Comparison of ENCODE assay signal across 8 cellular contexts in genomic region chr1:154607748-154608521, GRCh38. TPM values are rescaled to one million over a fixed set of nuclear protein-coding genes. Genes with fewer than 3 reads are reported as not detected.
DNase-seq lines count a peak whose midpoint lies in the region; ATAC-seq and TF ChIP-seq lines count a peak whose summit lies in the region.

ADAR (minus strand) TSS chr1:154608186; CDS start chr1:154608006, 180 bp downstream.

- TF ChIP-seq CTCF in Caco-2 (IDR thresholded peaks at IDR 0.05; ENCODE audit: insufficient read depth in 1 of 2, low read depth in 1 of 2, low read length in 1 of 2, severe bottlenecking in 1 of 2, unreplicated experiment in 1 of 2) = no peak
- TF ChIP-seq CTCF in Panc1 (IDR thresholded peaks at IDR 0.05) = no peak

- no peaks in the 10 kb centered on the region for H3K9me3 Mint-ChIP-seq in Caco-2 (ENCODE audit: unreplicated experiment)
- no peaks in the 10 kb centered on the region for H3K9me3 Mint-ChIP-seq in activated T-cell treated with anti-CD3 and anti-CD28 coated beads, Interleukin-2, amount 50 U/mL, for 24 hours

- peaks cover 35% of the 10 kb centered on the region for H3K36me3 Mint-ChIP-seq in Caco-2 (ENCODE audit: insufficient read depth, unreplicated experiment)
- H3K36me3 Mint-ChIP-seq in activated T-cell treated with anti-CD3 and anti-CD28 coated beads, Interleukin-2, amount 50 U/mL, for 24 hours (ENCODE audit: low read depth) = peaks cover 53% of the 10 kb centered on the region

- BruUV-seq in Caco-2 (replicated peaks; lab: Mats Ljungman, UMichigan) (TSS peak; percentile 59), Panc1 (replicated peaks; lab: Mats Ljungman, UMichigan) (no TSS peak)

- WGBS in HUES64 = under 1% methylated on average over 59 of the region's 61 CpGs

- DNase-seq in Caco-2 (peak; percentile 91 to 95), Panc1 (ENCODE audit: low read depth, low spot score) (no peak), myocyte (ENCODE audit: low read depth) (peak; percentile 94)
- DNase-seq in activated T-cell treated with anti-CD3 and anti-CD28 coated beads, Interleukin-2, amount 50 U/mL, for 24 hours = peak; percentile 92
- peak; percentile 86 to 92 for DNase-seq in stimulated activated CD8-positive, alpha-beta memory T cell treated with anti-CD3 and anti-CD28 coated beads, Interleukin-7, amount 100 ng/mL, for 4 hours (ENCODE audit: low read depth in 2 of 2)

- H3K27ac ChIP-seq in HUES64 (ENCODE audit: low read depth, low read length) = peak within 1 kb of the TSS; percentile 98
- H3K27ac ChIP-seq in Panc1 (ENCODE audit: low read length) = peak within 1 kb of the TSS; percentile 96

- intact Hi-C loops in Caco-2 (cut with micrococcal nuclease; ENCODE audit: unreplicated experiment) = loop anchor here (1.0 kb wide), 1 partner anchor 50 kb away; the partner anchor contains the start of gene UBE2Q1
- intact Hi-C loops in Panc1 (cut with micrococcal nuclease; ENCODE audit: unreplicated experiment) = no loop called here

- in situ Hi-C loops in Panc1 (cut with HindIII; ENCODE audit: low pct_unique_long_range_greater_than_20kb, low sequenced_read_pairs) = no loop called here

- POLR2A ChIA-PET in Caco-2 (lab: Charles Lee) = interaction anchor here (0.6 to 0.8 kb wide), 3 partner anchors 19 to 55 kb away, joined by 3 to 5 read pairs (median 5); no protein-coding TSS in a partner anchor
- POLR2A ChIA-PET in Panc1 (lab: Charles Lee) = interaction anchor here (0.7 kb wide), 3 partner anchors 16 to 40 kb away, joined by 3 to 17 read pairs (median 10); no protein-coding TSS in a partner anchor

- CTCF ChIA-PET in Caco-2 (lab: Charles Lee) = interaction anchor here (0.6 to 1.3 kb wide), 3 partner anchors 14 to 410 kb away, joined by 3 to 5 read pairs (median 3); no protein-coding TSS in a partner anchor
- CTCF ChIA-PET in Panc1 (lab: Charles Lee) = interaction anchor here (0.7 kb wide), 1 partner anchor 48 kb away, joined by 10 read pairs; no protein-coding TSS in a partner anchor

- H3K4me1 ChIP-seq in Caco-2 (peaks cover 7% of the 10 kb centered on the region), HUES64 (ENCODE audit: insufficient read depth, low read length) (peaks cover 39% of the 10 kb centered on the region), Panc1 (ENCODE audit: control insufficient read depth, insufficient read depth, low read length) (peaks cover 40% of the 10 kb centered on the region)

- H3K9me3 ChIP-seq in Caco-2 (no peaks in the 10 kb centered on the region), HUES64 (ENCODE audit: insufficient read depth, low read depth, low read length) (no peaks in the 10 kb centered on the region), Panc1 (ENCODE audit: control insufficient read depth, insufficient read depth, low read depth, low read length) (no peaks in the 10 kb centered on the region)

- peak within 1 kb of the TSS; percentile 96 for H3K9ac ChIP-seq in HUES64 (ENCODE audit: low read depth, low read length)

- H3K27me3 ChIP-seq in Caco-2 (replicated peaks; ENCODE audit: control insufficient read depth, insufficient read depth, low read length) = no peaks in the 10 kb centered on the region
- H3K27me3 ChIP-seq in HUES64 (ENCODE audit: insufficient read depth, low read length) = no peaks in the 10 kb centered on the region
- H3K27me3 ChIP-seq in Panc1 (ENCODE audit: control insufficient read depth, insufficient read depth, low read length) = no peaks in the 10 kb centered on the region

- no peaks in the 10 kb centered on the region for H3K27me3 Mint-ChIP-seq in Caco-2 (ENCODE audit: insufficient read depth, unreplicated experiment)
- no peaks in the 10 kb centered on the region for H3K27me3 Mint-ChIP-seq in activated T-cell treated with anti-CD3 and anti-CD28 coated beads, Interleukin-2, amount 50 U/mL, for 24 hours

- H3K27ac Mint-ChIP-seq in Caco-2 (ENCODE audit: unreplicated experiment) = peak within 1 kb of the TSS; percentile 89
- H3K27ac Mint-ChIP-seq in activated T-cell treated with anti-CD3 and anti-CD28 coated beads, Interleukin-2, amount 50 U/mL, for 24 hours = peak within 1 kb of the TSS; percentile 98

- ATAC-seq in GM21423 (IDR thresholded peaks at IDR 0.05; ENCODE audit: unreplicated experiment) (peak; percentile 65), Panc1 (peak; percentile 88), esophagus mucosa (peak; percentile 88)

- peak within 1 kb of the TSS; percentile 88 for H3K4me3 Mint-ChIP-seq in Caco-2 (ENCODE audit: unreplicated experiment)
- H3K4me3 Mint-ChIP-seq in activated T-cell treated with anti-CD3 and anti-CD28 coated beads, Interleukin-2, amount 50 U/mL, for 24 hours = peak within 1 kb of the TSS; percentile 91

- H3K36me3 ChIP-seq in Caco-2 (ENCODE audit: control insufficient read depth, insufficient read depth, low read length) (no peaks in the 10 kb centered on the region; the same call in 1 of the 2 replicates), HUES64 (ENCODE audit: insufficient read depth, low read length) (peaks cover 12% of the 10 kb centered on the region), Panc1 (ENCODE audit: control insufficient read depth, insufficient read depth, low read length) (peaks cover 6% of the 10 kb centered on the region; the same call in 1 of the 2 replicates)

- peaks cover 30% of the 10 kb centered on the region for H3K4me1 Mint-ChIP-seq in Caco-2 (ENCODE audit: low read depth, unreplicated experiment)
- H3K4me1 Mint-ChIP-seq in activated T-cell treated with anti-CD3 and anti-CD28 coated beads, Interleukin-2, amount 50 U/mL, for 24 hours (ENCODE audit: low read depth) = peaks cover 78% of the 10 kb centered on the region

- H3K4me3 ChIP-seq in Caco-2 (ENCODE audit: low read depth, low read length) = peak within 1 kb of the TSS; percentile 54
- peak within 1 kb of the TSS; percentile 78 for H3K4me3 ChIP-seq in HUES64 (ENCODE audit: low read length)
- peak within 1 kb of the TSS; percentile 73 to 94 for H3K4me3 ChIP-seq in Panc1 (ENCODE audit: low read depth in 2 of 2, low read length in 2 of 2)

RNA-seq across cellular contexts. Expression of gene ADAR, which starts in this region (rescaled TPM):
- total RNA-seq in Caco-2 (2022) (178 and 190 TPM in 2 replicates), Panc1 (2021; ENCODE audit: unreplicated experiment) (136 TPM), esophagus mucosa (77.4 TPM), myocyte (42.4 and 48.1 TPM in 2 replicates)
- 110 TPM for polyA plus RNA-seq in HUES64 (2013, experiment 1 of 2)
- 104 TPM for polyA plus RNA-seq in HUES64 (2013, experiment 2 of 2)
- 88.1 TPM for polyA plus RNA-seq in Panc1 (2012; ENCODE audit: insufficient read length)
- polyA plus RNA-seq in myocyte (2012) = 44.2 TPM
